Comparison of ENCODE assay signal across 14 cellular contexts in genomic region chr5:164783-165182, GRCh38. TPM values are rescaled to one million over a fixed set of nuclear protein-coding genes. Genes with fewer than 3 reads are reported as not detected.
"Had no signal": no experiment of that assay in that cellular context is flagged by ENCODE, and none has a peak within 500 bp of the region (broad histone marks: within the 10 kb centered on the region; RNA-seq: fewer than 3 reads in every experiment).

No MANE protein-coding gene starts in this region.

RNA-seq across cellular contexts. Expression of gene LRRC14B, which starts 26.5 kb away (rescaled TPM):
- total RNA-seq: activated B cell treated with CpG ODN at 0.5 μM for 24 hours; activated CD4-positive, alpha-beta memory T cell treated with anti-CD3 and anti-CD28 coated beads for 36 hours; activated CD4-positive, alpha-beta T cell treated with anti-CD3 and anti-CD28 coated beads, Interleukin-2, amount 10 ng/mL, durations not matched to agents 24 days and 14 days; activated CD8-positive, alpha-beta memory T cell treated with anti-CD3 and anti-CD28 coated beads for 36 hours; activated naive CD4-positive, alpha-beta T cell treated with anti-CD3 and anti-CD28 coated beads for 36 hours; activated T-cell treated with anti-CD3 and anti-CD28 coated beads, Interleukin-2, amount 50 U/mL, for 72 hours; activated T-helper 1 cell treated with anti-CD3 and anti-CD28 coated beads, Interleukin-12 subunit alpha, Interleukin-12 subunit beta, Interleukin-2, Interleukin-4 antibody, amounts not matched to agents 30 ng/mL and 10 ng/mL and 1 ng/mL, durations not matched to agents 14 hours and 24 hours and 36 hours; activated T-helper 17 cell treated with anti-CD3 and anti-CD28 coated beads, Interleukin-2, amount 50 U/mL, for 72 hours; ascending aorta; T-cell; T-helper 1 cell treated with Interleukin-12 subunit alpha and Interleukin-12 subunit beta and Interleukin-4 antibody, amounts not matched to agents 30 ng/mL and 1 ng/mL, for 36 hours; T-helper 17 cell; T-helper 2 cell treated with Interferon-gamma antibody and Interleukin-4, amounts not matched to agents 100 ng/mL and 5 ng/mL, for 36 hours had no signal
- polyA plus RNA-seq: adipose tissue had no signal
